11 cellular contexts compared by ENCODE assay signal in the genomic region with DNA sequence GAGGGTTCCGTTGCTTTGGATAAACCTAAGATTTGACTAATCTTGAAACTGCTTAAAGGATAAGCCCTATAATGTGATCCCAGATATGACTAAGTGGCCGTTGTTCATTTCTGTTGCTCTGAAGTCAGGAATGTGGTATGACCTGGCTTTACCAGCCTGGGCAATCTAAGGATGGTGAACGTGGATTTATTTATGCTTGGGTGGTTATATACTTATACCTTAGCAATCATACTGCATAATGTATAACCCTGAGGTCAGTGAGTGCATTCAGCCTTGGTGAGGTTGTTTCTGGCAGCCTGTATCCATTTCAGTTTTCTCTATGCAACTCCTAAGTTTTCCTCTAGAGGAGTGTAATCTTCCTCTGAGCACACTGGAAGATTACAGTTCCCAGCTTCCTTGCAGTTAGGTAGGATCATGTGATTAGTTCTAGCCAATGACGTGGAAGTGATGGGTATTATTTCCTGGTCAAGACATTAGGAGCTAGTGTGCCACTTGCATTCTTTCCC. TPM values are rescaled to one million over a fixed set of nuclear protein-coding genes. Genes with fewer than 3 reads are reported as not detected.
A peak's percentile ranks its signal among the peaks of the same experiment; 100 is the strongest.
DNase-seq lines count a peak whose midpoint lies in the region; ATAC-seq and TF ChIP-seq lines count a peak whose summit lies in the region.
"Had no signal": no experiment of that assay in that cellular context is flagged by ENCODE, and none has a peak within 500 bp of the region (broad histone marks: within the 10 kb centered on the region; RNA-seq: fewer than 3 reads in every experiment).

No MANE protein-coding gene starts in this region.

- CTCF ChIA-PET in AG04450 (lab: Charles Lee), result interaction anchor here (0.5 kb wide), 1 partner anchor 71 kb away, joined by 3 read pairs; no protein-coding TSS in a partner anchor
- CTCF ChIA-PET in HEK293T (lab: Yijun Ruan, JAX), result no interaction called here

- H3K4me1 ChIP-seq in tibial nerve, result peaks cover 0 to 24% (median 0%) of the 10 kb centered on the region in 4 donors

- no peak for DNase-seq in AG04450 (ENCODE audit: low read depth, low spot score)
- peak; percentile 25 for DNase-seq in HEK293T (ENCODE audit: extremely low spot score)
- DNase-seq in glomerular visceral epithelial cell (ENCODE audit: extremely low spot score), result peak; percentile 83
- DNase-seq in UCSD-AML1 (lab: John Stamatoyannopoulos, UW; ENCODE audit: unreplicated experiment), result no peak
- no peak for DNase-seq in tibial nerve (ENCODE audit: low spot score in 2 of 2)
- DNase-seq: lower lobe of right lung, NCI-H774, upper lobe of right lung had no signal

- peaks cover 3% of the 10 kb centered on the region; the same call in 1 of the 2 replicates for H3K9me3 ChIP-seq in AG04450 (ENCODE audit: control insufficient read depth, insufficient read depth, low read length)
- peaks cover 0 to 7% (median 3%) of the 10 kb centered on the region in 4 donors for H3K9me3 ChIP-seq in tibial nerve
- H3K9me3 ChIP-seq: lower lobe of right lung, upper lobe of right lung had no signal

- H3K27me3 ChIP-seq in AG04450 (ENCODE audit: control insufficient read depth, insufficient read depth, low read length), result no peaks in the 10 kb centered on the region
- no peaks in the 10 kb centered on the region for H3K27me3 ChIP-seq in tibial nerve
- H3K27me3 ChIP-seq: upper lobe of right lung had no signal

- no peak for TF ChIP-seq EP300 in tibial nerve (IDR thresholded peaks at IDR 0.05)

- TF ChIP-seq POLR2A in tibial nerve (IDR thresholded peaks at IDR 0.05), result no peak

- TF ChIP-seq CTCF in AG04450 (IDR thresholded peaks at IDR 0.05; ENCODE audit: low read depth, low read length) (peak; percentile 40), WI38 (IDR thresholded peaks at IDR 0.05; ENCODE audit: low read depth, low read length) (peak; percentile 17; the same call in 1 of the 2 replicates), tibial nerve (IDR thresholded peaks at IDR 0.05) (no peak)

- 88 to 89% methylated on average over 4 of the region's 4 CpGs for WGBS in tibial nerve, 2 donors

- ATAC-seq in GM18502 (IDR thresholded peaks at IDR 0.05; ENCODE audit: poor library complexity, unreplicated experiment), result no peak
- ATAC-seq in GM19023 (IDR thresholded peaks at IDR 0.05; ENCODE audit: unreplicated experiment), result no peak
- ATAC-seq: lower lobe of right lung, upper lobe of right lung had no signal

- H3K36me3 ChIP-seq in tibial nerve, result no peaks in the 10 kb centered on the region
- H3K36me3 ChIP-seq: lower lobe of right lung, upper lobe of right lung had no signal

- H3K27ac ChIP-seq in AG04450 (ENCODE audit: low read depth, low read length) (no peak overlapping the region), tibial nerve (no peak overlapping the region)
- H3K27ac ChIP-seq: lower lobe of right lung, upper lobe of right lung had no signal

- no peak overlapping the region for H3K4me3 ChIP-seq in AG04450 (ENCODE audit: low read depth, low read length)
- H3K4me3 ChIP-seq in WI38 (ENCODE audit: low read depth, low read length), result no peak overlapping the region
- H3K4me3 ChIP-seq in tibial nerve, result no peak overlapping the region
- H3K4me3 ChIP-seq: lower lobe of right lung, upper lobe of right lung had no signal

- POLR2A ChIA-PET in AG04450 (lab: Yijun Ruan, JAX) (no interaction called here), HEK293T (lab: Yijun Ruan, JAX) (no interaction called here)

TF ChIP-seq in HEK293T, 16 proteins besides CTCF, POLR2A, EP300 and RAD21:
- TF ChIP-seq ELF4 (IDR thresholded peaks at IDR 0.05) (no peak), TARDBP (IDR thresholded peaks at IDR 0.05) (no peak), FOXA1 (IDR thresholded peaks at IDR 0.05) (no peak), BHLHE40 (IDR thresholded peaks at IDR 0.05; ENCODE audit: borderline replicate concordance) (no peak), CTBP1 (IDR thresholded peaks at IDR 0.05; ENCODE audit: borderline replicate concordance) (no peak), HDGF (IDR thresholded peaks at IDR 0.05; ENCODE audit: borderline replicate concordance) (no peak), LEF1 (IDR thresholded peaks at IDR 0.05; ENCODE audit: borderline replicate concordance) (no peak), SP1 (IDR thresholded peaks at IDR 0.05) (no peak), ZNF384 (IDR thresholded peaks at IDR 0.05) (no peak), ARNT (IDR thresholded peaks at IDR 0.05) (no peak), NFRKB (IDR thresholded peaks at IDR 0.05) (no peak)

RNA-seq across cellular contexts. Expression of gene FTO, which starts 41.9 kb away (rescaled TPM):
- polyA plus RNA-seq in AG04450 (2011; rRNA removed), result 123 and 135 TPM in 2 replicates
- polyA minus RNA-seq in AG04450 (2011; rRNA and poly(A)+ RNA removed), result 158 and 166 TPM in 2 replicates
- 100 to 1,000 TPM in 3 of 4 donors, 10 to 100 TPM in 1; 98.1 to 127 (median 109) TPM for total RNA-seq in tibial nerve

RNA-seq across cellular contexts. Expression of gene RPGRIP1L, which starts 42.1 kb away (rescaled TPM):
- 9.1 and 13.0 TPM in 2 replicates for polyA plus RNA-seq in AG04450 (2011; rRNA removed)
- polyA minus RNA-seq in AG04450 (2011; rRNA and poly(A)+ RNA removed), result 12.1 and 14.6 TPM in 2 replicates
- 1 to 10 TPM; 4.4 to 7.1 (median 6.6) TPM for total RNA-seq in tibial nerve

Comparison
In these comparisons a context has a peak if more than half of its experiments do, and no peak if none do; other contexts are left out.
1. DNase-seq: peak in HEK293T (single experiment) and glomerular visceral epithelial cell (single experiment); none in AG04450 (single experiment), UCSD-AML1 (single experiment) and tibial nerve (0 of 2).
2. CTCF ChIP-seq: peak in AG04450 (single experiment) and WI38 (single experiment); none in tibial nerve (0 of 5).